8 cellular contexts compared by ENCODE assay signal in genomic region chr19:11197291-11198174, GRCh38. TPM values are rescaled to one million over a fixed set of nuclear protein-coding genes. Genes with fewer than 3 reads are reported as not detected.
DNase-seq lines count a peak whose midpoint lies in the region; ATAC-seq and TF ChIP-seq lines count a peak whose summit lies in the region.

Gene KANK2, minus strand, starts transcription at chr19:11197545. Its CDS starts 3,034 bp downstream, at chr19:11194511.

- H3K9me3 ChIP-seq in lung (ENCODE audit: control insufficient read depth in 2 of 2, insufficient read depth in 1 of 2, low read length in 1 of 2), result no peaks in the 10 kb centered on the region

- H3K4me3 ChIP-seq in AG09309 (ENCODE audit: control insufficient read depth, low read depth, low read length), result peak within 1 kb of the TSS; percentile 90
- H3K4me3 ChIP-seq in lung, result peak within 1 kb of the TSS; percentile 64

- no peaks in the 10 kb centered on the region for H3K27me3 ChIP-seq in lung (ENCODE audit: control insufficient read depth, insufficient read depth)

- 1% methylated on average over 51 to 78 of the region's 78 CpGs for WGBS in lung, 2 donors

- DNase-seq in AG09309 (ENCODE audit: low read depth) (no peak), NCI-H774 (lab: John Stamatoyannopoulos, UW) (peak; percentile 85), lung (ENCODE audit: low spot score) (peak; percentile 87)
- DNase-seq in activated CD8-positive, alpha-beta memory T cell treated with anti-CD3 and anti-CD28 coated beads for 1 hour (ENCODE audit: extremely low read depth in 1 of 2, low read depth in 1 of 2), result peak; percentile 12 to 65
- DNase-seq in effector CD4-positive, alpha-beta T cell, result peak; percentile 55
- peak; percentile 33 to 74 (median 62) for DNase-seq in stimulated activated CD4-positive, alpha-beta T cell treated with anti-CD3 and anti-CD28 coated beads, TNF-alpha, amount 100 ng/mL, for 24 hours (ENCODE audit: low read depth in 3 of 3)

- peak within 1 kb of the TSS; percentile 82 to 90 for H3K27ac ChIP-seq in lung (ENCODE audit: low read depth in 1 of 2, low read length in 1 of 2)

- H3K4me1 ChIP-seq in lung (ENCODE audit: control insufficient read depth in 2 of 2, insufficient read depth in 2 of 2, low read length in 2 of 2), result peaks cover 0 to 11% of the 10 kb centered on the region in 2 donors

- peaks cover 0 to 32% of the 10 kb centered on the region in 2 donors for H3K36me3 ChIP-seq in lung (ENCODE audit: control insufficient read depth in 2 of 2, insufficient read depth in 2 of 2, low read length in 2 of 2)

- TF ChIP-seq CTCF in AG09309 (IDR thresholded peaks at IDR 0.05; ENCODE audit: control insufficient read depth, insufficient read depth, low read depth, low read length, missing control alignments) (no peak), lung (IDR thresholded peaks at IDR 0.05; ENCODE audit: control extremely low read depth, extremely low read depth) (no peak)

- ATAC-seq in GM19043 (IDR thresholded peaks at IDR 0.05; ENCODE audit: low read depth, unreplicated experiment), result peak; percentile 78
- ATAC-seq in HG03432 (IDR thresholded peaks at IDR 0.05; ENCODE audit: unreplicated experiment), result peak; percentile 79
- ATAC-seq in lung (ENCODE audit: insufficient read depth, low FRiP score), result peak; percentile 93

RNA-seq across cellular contexts. Expression of gene KANK2, which starts in this region (rescaled TPM):
- total RNA-seq in lung, result 100 to 1,000 TPM; 129 to 164 TPM
- polyA plus RNA-seq in lung, result 10 to 100 TPM; 90.1 to 96.8 TPM
